In genomic region chr12:8026282-8026637, GRCh38 we compare ENCODE assay signal across 1 cellular context.
TF ChIP-seq lines count a peak whose summit lies in the region.

No MANE protein-coding gene starts in this region.

TF ChIP-seq in SK-N-SH, 30 proteins besides CTCF, POLR2A, EP300 and RAD21 (continued from another document):
- TF ChIP-seq EZH2phosphoT487 (IDR thresholded peaks at IDR 0.05; ENCODE audit: borderline replicate concordance, low read depth) = no peak
- no peak; the same call in 1 of the 2 replicates for TF ChIP-seq MAX (IDR thresholded peaks at IDR 0.05; ENCODE audit: low read depth)
- no peak for TF ChIP-seq REST (IDR thresholded peaks at IDR 0.05; ENCODE audit: low read depth, low read length)
- no peak for TF ChIP-seq FOSL2 (IDR thresholded peaks at IDR 0.05; ENCODE audit: borderline replicate concordance, low read depth)
- TF ChIP-seq PBX3 (IDR thresholded peaks at IDR 0.05) = no peak
- TF ChIP-seq YY1 (IDR thresholded peaks at IDR 0.05; ENCODE audit: low read depth) = 0 out of 2 replicates have a peak, but pooled peaks have one; percentile 34
- no peak for TF ChIP-seq SMC3 (IDR thresholded peaks at IDR 0.05; ENCODE audit: low read depth, low read length)
- no peak; the same call in 1 of the 2 replicates for TF ChIP-seq MXI1 (IDR thresholded peaks at IDR 0.05; ENCODE audit: low read depth, low read length)
- TF ChIP-seq GATA2 (CRISPR knock-in tag; IDR thresholded peaks at IDR 0.05) = no peak
- no peak for TF ChIP-seq CHD2 (IDR thresholded peaks at IDR 0.05; ENCODE audit: low read length, partially characterized antibody)
